ENCODE assay signal across 1 cellular context in genomic region chr6:130796313-130796905, GRCh38.
TF ChIP-seq lines count a peak whose summit lies in the region.

No MANE protein-coding gene starts in this region.

TF ChIP-seq in GM12878, 131 proteins besides CTCF, POLR2A, EP300 and RAD21 (continued from another document):
- TF ChIP-seq, protein P1, sequence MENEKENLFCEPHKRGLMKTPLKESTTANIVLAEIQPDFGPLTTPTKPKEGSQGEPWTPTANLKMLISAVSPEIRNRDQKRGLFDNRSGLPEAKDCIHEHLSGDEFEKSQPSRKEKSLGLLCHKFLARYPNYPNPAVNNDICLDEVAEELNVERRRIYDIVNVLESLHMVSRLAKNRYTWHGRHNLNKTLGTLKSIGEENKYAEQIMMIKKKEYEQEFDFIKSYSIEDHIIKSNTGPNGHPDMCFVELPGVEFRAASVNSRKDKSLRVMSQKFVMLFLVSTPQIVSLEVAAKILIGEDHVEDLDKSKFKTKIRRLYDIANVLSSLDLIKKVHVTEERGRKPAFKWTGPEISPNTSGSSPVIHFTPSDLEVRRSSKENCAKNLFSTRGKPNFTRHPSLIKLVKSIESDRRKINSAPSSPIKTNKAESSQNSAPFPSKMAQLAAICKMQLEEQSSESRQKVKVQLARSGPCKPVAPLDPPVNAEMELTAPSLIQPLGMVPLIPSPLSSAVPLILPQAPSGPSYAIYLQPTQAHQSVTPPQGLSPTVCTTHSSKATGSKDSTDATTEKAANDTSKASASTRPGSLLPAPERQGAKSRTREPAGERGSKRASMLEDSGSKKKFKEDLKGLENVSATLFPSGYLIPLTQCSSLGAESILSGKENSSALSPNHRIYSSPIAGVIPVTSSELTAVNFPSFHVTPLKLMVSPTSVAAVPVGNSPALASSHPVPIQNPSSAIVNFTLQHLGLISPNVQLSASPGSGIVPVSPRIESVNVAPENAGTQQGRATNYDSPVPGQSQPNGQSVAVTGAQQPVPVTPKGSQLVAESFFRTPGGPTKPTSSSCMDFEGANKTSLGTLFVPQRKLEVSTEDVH (IDR thresholded peaks at IDR 0.05; ENCODE audit: low read depth, partially characterized antibody), result no peak
- no peak for TF ChIP-seq SIX5 (IDR thresholded peaks at IDR 0.05; ENCODE audit: low read depth, low read length, severe bottlenecking)
